In the genomic region with DNA sequence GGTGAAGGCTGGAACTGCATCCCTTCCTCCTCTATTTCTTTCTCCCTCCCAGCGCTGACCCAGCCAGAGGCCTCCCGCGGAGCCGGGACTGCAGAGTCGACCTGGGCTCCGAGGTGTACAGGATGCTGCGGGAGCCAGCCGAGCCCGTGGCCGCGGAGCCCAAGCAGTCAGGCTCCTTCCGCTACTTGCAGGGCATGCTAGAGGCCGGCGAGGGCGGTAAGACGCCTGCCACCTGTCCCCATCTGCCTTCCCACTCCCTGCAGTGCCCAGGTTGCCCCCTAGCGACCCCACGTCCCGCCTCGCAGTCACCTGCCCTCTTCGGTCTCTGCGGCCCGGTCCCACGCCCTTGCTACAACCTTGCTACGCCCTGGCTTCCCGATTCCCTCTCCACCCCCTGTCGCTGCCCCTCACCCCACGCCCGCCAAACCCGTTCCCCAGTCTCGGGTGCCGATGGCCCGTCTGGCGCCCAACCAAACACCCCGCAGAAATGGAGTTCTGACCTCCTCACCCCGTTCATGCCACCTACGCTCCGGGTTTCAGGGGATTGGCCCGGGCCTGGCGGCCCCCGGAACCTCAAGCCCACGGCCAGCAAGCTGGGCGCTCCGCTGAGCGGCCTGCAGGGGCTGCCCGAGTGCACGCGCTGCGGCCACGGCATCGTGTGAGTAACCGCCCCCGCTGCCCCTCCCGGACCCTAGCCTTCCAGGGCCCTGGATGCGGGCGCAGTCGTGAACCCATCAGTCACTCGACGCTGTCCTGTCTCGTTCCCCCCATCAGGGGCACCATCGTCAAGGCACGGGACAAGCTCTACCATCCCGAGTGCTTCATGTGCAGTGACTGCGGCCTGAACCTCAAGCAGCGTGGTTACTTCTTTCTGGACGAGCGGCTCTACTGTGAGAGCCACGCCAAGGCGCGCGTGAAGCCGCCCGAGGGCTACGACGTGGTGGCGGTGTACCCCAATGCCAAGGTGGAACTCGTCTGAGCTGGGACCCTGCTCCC, we compare ENCODE assay signal across 1 cellular context.
TF ChIP-seq lines count a peak whose summit lies in the region.

No MANE protein-coding gene starts in this region.

TF ChIP-seq in K562, 482 proteins besides CTCF, POLR2A, EP300 and RAD21:
- TF ChIP-seq KLF6 (CRISPR knock-in tag; IDR thresholded peaks at IDR 0.05; ENCODE audit: borderline replicate concordance) (no peak), TARDBP (IDR thresholded peaks at IDR 0.05) (no peak), RBM14 (IDR thresholded peaks at IDR 0.05; ENCODE audit: borderline replicate concordance, insufficient read depth, low read depth, low read length) (no peak), POLR2G (IDR thresholded peaks at IDR 0.05; ENCODE audit: low read depth, low read length) (peak; percentile 45; the same call in 1 of the 2 replicates), HMG20A (CRISPR knock-in tag; conservative IDR thresholded peaks at IDR 0.05) (no peak), MNT (conservative IDR thresholded peaks at IDR 0.05) (no peak), FIP1L1 (IDR thresholded peaks at IDR 0.05; ENCODE audit: low read depth, low read length, poor library complexity, severe bottlenecking) (peak; percentile 21)
- TF ChIP-seq, protein P1, sequence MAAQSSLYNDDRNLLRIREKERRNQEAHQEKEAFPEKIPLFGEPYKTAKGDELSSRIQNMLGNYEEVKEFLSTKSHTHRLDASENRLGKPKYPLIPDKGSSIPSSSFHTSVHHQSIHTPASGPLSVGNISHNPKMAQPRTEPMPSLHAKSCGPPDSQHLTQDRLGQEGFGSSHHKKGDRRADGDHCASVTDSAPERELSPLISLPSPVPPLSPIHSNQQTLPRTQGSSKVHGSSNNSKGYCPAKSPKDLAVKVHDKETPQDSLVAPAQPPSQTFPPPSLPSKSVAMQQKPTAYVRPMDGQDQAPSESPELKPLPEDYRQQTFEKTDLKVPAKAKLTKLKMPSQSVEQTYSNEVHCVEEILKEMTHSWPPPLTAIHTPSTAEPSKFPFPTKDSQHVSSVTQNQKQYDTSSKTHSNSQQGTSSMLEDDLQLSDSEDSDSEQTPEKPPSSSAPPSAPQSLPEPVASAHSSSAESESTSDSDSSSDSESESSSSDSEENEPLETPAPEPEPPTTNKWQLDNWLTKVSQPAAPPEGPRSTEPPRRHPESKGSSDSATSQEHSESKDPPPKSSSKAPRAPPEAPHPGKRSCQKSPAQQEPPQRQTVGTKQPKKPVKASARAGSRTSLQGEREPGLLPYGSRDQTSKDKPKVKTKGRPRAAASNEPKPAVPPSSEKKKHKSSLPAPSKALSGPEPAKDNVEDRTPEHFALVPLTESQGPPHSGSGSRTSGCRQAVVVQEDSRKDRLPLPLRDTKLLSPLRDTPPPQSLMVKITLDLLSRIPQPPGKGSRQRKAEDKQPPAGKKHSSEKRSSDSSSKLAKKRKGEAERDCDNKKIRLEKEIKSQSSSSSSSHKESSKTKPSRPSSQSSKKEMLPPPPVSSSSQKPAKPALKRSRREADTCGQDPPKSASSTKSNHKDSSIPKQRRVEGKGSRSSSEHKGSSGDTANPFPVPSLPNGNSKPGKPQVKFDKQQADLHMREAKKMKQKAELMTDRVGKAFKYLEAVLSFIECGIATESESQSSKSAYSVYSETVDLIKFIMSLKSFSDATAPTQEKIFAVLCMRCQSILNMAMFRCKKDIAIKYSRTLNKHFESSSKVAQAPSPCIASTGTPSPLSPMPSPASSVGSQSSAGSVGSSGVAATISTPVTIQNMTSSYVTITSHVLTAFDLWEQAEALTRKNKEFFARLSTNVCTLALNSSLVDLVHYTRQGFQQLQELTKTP (IDR thresholded peaks at IDR 0.05; ENCODE audit: low read depth in 1 of 2, partially characterized antibody in 2 of 2), result no peak
